Comparison of ENCODE assay signal across 8 cellular contexts in the genomic region with DNA sequence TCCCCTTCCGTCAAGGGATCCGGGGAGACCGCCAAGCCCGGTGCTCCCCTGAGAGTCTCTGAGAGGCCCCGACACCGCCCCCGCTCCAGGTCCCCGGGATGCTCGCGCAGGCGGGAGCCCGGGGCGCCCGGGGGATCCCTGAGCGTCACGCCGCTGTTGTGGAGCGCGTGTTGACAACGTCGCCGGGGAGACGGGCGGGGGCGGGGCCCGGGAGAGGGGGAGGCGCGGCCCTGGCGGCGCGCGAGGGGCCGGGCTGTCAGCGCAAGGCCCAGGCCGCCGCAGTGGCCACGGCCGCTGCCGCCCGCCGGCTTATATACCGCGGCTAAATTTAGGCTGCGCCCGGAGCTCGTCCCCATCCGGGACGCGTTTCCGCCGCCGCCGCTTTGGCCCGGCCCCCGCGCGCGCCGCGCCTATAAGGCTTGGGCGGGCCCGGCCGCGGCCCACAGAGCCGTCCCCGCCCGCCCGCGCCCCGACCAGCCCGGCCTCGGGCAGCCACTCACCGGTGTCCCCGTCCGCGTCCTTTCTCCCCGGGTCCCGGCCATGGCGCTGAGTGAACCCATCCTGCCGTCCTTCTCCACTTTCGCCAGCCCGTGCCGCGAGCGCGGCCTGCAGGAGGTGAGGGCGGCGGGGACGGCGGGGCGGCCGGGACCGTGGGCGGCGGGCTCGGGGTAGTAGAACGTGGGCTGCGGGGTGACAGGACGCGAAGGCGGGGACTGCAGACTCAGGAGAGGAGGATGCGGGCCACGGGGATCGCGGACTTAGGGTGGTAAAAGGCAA. TPM values are rescaled to one million over a fixed set of nuclear protein-coding genes. Genes with fewer than 3 reads are reported as not detected.
DNase-seq lines count a peak whose midpoint lies in the region; ATAC-seq and TF ChIP-seq lines count a peak whose summit lies in the region.

A gene (plus strand): TSS at position 443 of the 777 bp plus-strand sequence. CDS start 98 bp downstream, at position 541.

- TF ChIP-seq CTCF in right atrium auricular region (IDR thresholded peaks at IDR 0.05), result no peak

- ATAC-seq in GM21528 (IDR thresholded peaks at IDR 0.05; ENCODE audit: low FRiP score, unreplicated experiment), result peak; percentile 63

- intact Hi-C loops in T-helper 1 cell treated with Interleukin-12 subunit alpha and Interleukin-12 subunit beta and Interleukin-4 antibody, amounts not matched to agents 30 ng/mL and 1 ng/mL, for 36 hours (cut with micrococcal nuclease), result loop anchor here (1.0 to 5.0 kb wide), 6 partner anchors 37 to 246 kb away; a partner anchor contains a TSS

- peak within 1 kb of the TSS; percentile 54 for H3K4me3 ChIP-seq in Jurkat, Clone E6-1 (ENCODE audit: low read length)
- peak within 1 kb of the TSS; percentile 78 to 89 for H3K4me3 ChIP-seq in right atrium auricular region

- peak within 1 kb of the TSS; percentile 94 to 97 for H3K27ac ChIP-seq in right atrium auricular region

- H3K27me3 ChIP-seq in right atrium auricular region, result no peaks in the 10 kb centered on the region

- H3K4me1 ChIP-seq in right atrium auricular region, result peaks cover 0 to 28% of the 10 kb centered on the region in 2 donors

- DNase-seq in EL (peak; percentile 91), amniotic epithelial cell (ENCODE audit: low read depth) (peak; percentile 69), right atrium auricular region (ENCODE audit: low spot score) (peak; percentile 94), pulmonary artery endothelial cell (ENCODE audit: low read depth, low spot score) (peak; percentile 63), ureter (ENCODE audit: low spot score) (peak; percentile 94)
- DNase-seq in Jurkat, Clone E6-1 (ENCODE audit: low read depth, low spot score), result peak; percentile 47

- H3K36me3 ChIP-seq in right atrium auricular region, result peaks cover 33% of the 10 kb centered on the region

- no peaks in the 10 kb centered on the region for H3K9me3 ChIP-seq in right atrium auricular region

RNA-seq across cellular contexts. Expression of the gene that starts here (rescaled TPM):
- polyA plus RNA-seq in Jurkat, Clone E6-1 (2012; ENCODE audit: insufficient read depth, insufficient read length), result 22.6 TPM
- 175 and 177 TPM in 2 replicates for total RNA-seq in T-helper 1 cell treated with Interleukin-12 subunit alpha and Interleukin-12 subunit beta and Interleukin-4 antibody, amounts not matched to agents 30 ng/mL and 1 ng/mL, for 36 hours
- 10 to 100 TPM; 40.9 to 82.3 TPM for total RNA-seq in right atrium auricular region
- 6.0 and 7.9 TPM in 2 replicates for total RNA-seq in pulmonary artery endothelial cell
- total RNA-seq in ureter, result 56.1 TPM

Comparison
In these comparisons a context has a peak if more than half of its experiments do, and no peak if none do; other contexts are left out.
1. Peak in every context shown above with its lines: DNase-seq, ATAC-seq, H3K4me3 ChIP-seq and H3K27ac ChIP-seq.